Comparison of ENCODE assay signal across 11 cellular contexts in the genomic region with DNA sequence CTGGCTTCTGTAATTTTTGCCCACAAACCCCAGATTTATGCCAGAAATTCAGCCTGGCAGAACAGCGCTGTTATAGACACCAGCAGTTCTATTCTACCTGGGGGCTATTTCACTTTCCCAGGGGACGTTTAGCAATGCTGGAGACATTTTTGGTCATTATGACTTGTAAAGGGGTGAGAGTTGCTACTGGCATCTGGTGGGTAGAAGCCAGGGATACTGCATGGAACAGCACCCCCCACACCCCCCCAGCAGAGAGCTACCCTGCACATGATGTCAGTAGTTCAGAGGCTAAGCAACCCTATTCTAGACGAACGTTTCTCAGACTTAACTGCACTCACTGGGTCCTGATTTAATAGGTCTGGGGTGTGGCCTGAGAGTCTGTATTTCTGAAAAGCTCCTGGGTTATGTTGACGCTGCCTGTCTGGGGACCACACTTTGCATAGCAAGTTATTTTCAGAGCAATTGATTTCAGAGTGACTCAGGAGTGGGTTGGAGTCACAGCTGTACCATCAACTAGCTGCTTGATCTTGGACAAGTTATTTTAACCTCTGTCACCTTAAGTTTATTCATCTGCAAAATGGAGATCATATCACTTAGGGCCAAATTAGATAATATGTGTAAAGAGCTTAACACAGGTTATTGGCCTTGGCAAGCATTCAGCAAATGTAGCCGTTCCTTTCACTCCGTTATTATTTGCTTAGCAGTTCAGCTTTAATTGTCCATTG. TPM values are rescaled to one million over a fixed set of nuclear protein-coding genes. Genes with fewer than 3 reads are reported as not detected.
A peak's percentile ranks its signal among the peaks of the same experiment; 100 is the strongest.
DNase-seq lines count a peak whose midpoint lies in the region; ATAC-seq and TF ChIP-seq lines count a peak whose summit lies in the region.
"Had no signal": no experiment of that assay in that cellular context is flagged by ENCODE, and none has a peak within 500 bp of the region (broad histone marks: within the 10 kb centered on the region; RNA-seq: fewer than 3 reads in every experiment).

No MANE protein-coding gene starts in this region.

- 83 to 84% methylated on average over 7 of the region's 7 CpGs for WGBS in thyroid gland, 2 donors

- peaks cover 0 to 3% (median 0%) of the 10 kb centered on the region in 7 donors for H3K9me3 Mint-ChIP-seq in CD4-positive, CD25-positive, alpha-beta regulatory T cell
- peaks cover 3% of the 10 kb centered on the region for H3K9me3 Mint-ChIP-seq in activated CD4-positive, alpha-beta T cell treated with anti-CD3 and anti-CD28 coated beads, Interleukin-2, amount 10 ng/mL, durations not matched to agents 24 days and 14 days

- no peaks in the 10 kb centered on the region for H3K27me3 ChIP-seq in CD4-positive, CD25-positive, alpha-beta regulatory T cell (ENCODE audit: control insufficient read depth, insufficient read depth, low read length)
- H3K27me3 ChIP-seq in thyroid gland: no peaks in the 10 kb centered on the region

- no peak for TF ChIP-seq POLR2A in thyroid gland (IDR thresholded peaks at IDR 0.05)

- ATAC-seq in CD4-positive, CD25-positive, alpha-beta regulatory T cell (ENCODE audit: low read depth in 2 of 2): peak; percentile 13 to 32
- peak; percentile 98 for ATAC-seq in HG03060 (IDR thresholded peaks at IDR 0.05; ENCODE audit: low read depth, unreplicated experiment)

- peaks cover 86% of the 10 kb centered on the region for H3K4me1 ChIP-seq in CD4-positive, CD25-positive, alpha-beta regulatory T cell (ENCODE audit: control insufficient read depth, insufficient read depth, low read length, poor library complexity, severe bottlenecking)
- peaks cover 13 to 20% of the 10 kb centered on the region in 2 donors for H3K4me1 ChIP-seq in thyroid gland

- H3K4me1 Mint-ChIP-seq in CD4-positive, CD25-positive, alpha-beta regulatory T cell: peaks cover 39 to 100% (median 88%) of the 10 kb centered on the region in 4 donors
- H3K4me1 Mint-ChIP-seq in activated CD4-positive, alpha-beta T cell treated with anti-CD3 and anti-CD28 coated beads, Interleukin-2, amount 10 ng/mL, durations not matched to agents 24 days and 14 days: peaks cover 66% of the 10 kb centered on the region

- intact Hi-C loops in activated CD4-positive, alpha-beta T cell treated with anti-CD3 and anti-CD28 coated beads, Interleukin-2, amount 10 ng/mL, durations not matched to agents 24 days and 14 days (cut with micrococcal nuclease): no loop called here
- intact Hi-C loops in thyroid gland (cut with DNase I): no loop called here

- H3K36me3 ChIP-seq in CD4-positive, CD25-positive, alpha-beta regulatory T cell (ENCODE audit: control insufficient read depth, insufficient read depth, low read length): peaks cover 9% of the 10 kb centered on the region
- H3K36me3 ChIP-seq in thyroid gland: no peaks in the 10 kb centered on the region

- H3K9me3 ChIP-seq in CD4-positive, CD25-positive, alpha-beta regulatory T cell (ENCODE audit: control insufficient read depth in 2 of 2, low read length in 2 of 2): no peaks in the 10 kb centered on the region
- H3K9me3 ChIP-seq in thyroid gland: no peaks in the 10 kb centered on the region

- H3K27ac ChIP-seq in CD4-positive, CD25-positive, alpha-beta regulatory T cell (ENCODE audit: insufficient read depth, low read length, poor library complexity, severe bottlenecking): no peak overlapping the region
- no peak overlapping the region for H3K27ac ChIP-seq in thyroid gland
- H3K27ac ChIP-seq: C4-2B had no signal

- TF ChIP-seq CTCF in thyroid gland (IDR thresholded peaks at IDR 0.05): no peak

- peak overlapping the region; percentile 42 to 53 (median 51) for H3K27ac Mint-ChIP-seq in CD4-positive, CD25-positive, alpha-beta regulatory T cell
- no peak overlapping the region for H3K27ac Mint-ChIP-seq in activated CD4-positive, alpha-beta T cell treated with anti-CD3 and anti-CD28 coated beads, Interleukin-2, amount 10 ng/mL, durations not matched to agents 24 days and 14 days

- H3K4me3 Mint-ChIP-seq in CD4-positive, CD25-positive, alpha-beta regulatory T cell: peak overlapping the region in 1 of 4 donors; percentile 50
- H3K4me3 Mint-ChIP-seq in activated CD4-positive, alpha-beta T cell treated with anti-CD3 and anti-CD28 coated beads, Interleukin-2, amount 10 ng/mL, durations not matched to agents 24 days and 14 days: no peak overlapping the region

- no peaks in the 10 kb centered on the region for H3K27me3 Mint-ChIP-seq in CD4-positive, CD25-positive, alpha-beta regulatory T cell
- H3K27me3 Mint-ChIP-seq in activated CD4-positive, alpha-beta T cell treated with anti-CD3 and anti-CD28 coated beads, Interleukin-2, amount 10 ng/mL, durations not matched to agents 24 days and 14 days: no peaks in the 10 kb centered on the region

- no peak overlapping the region for H3K4me3 ChIP-seq in CD4-positive, CD25-positive, alpha-beta regulatory T cell (ENCODE audit: low read depth, low read length)
- no peak overlapping the region for H3K4me3 ChIP-seq in thyroid gland (replicated peaks in 1 of 3)

- peaks cover 30% of the 10 kb centered on the region for H3K36me3 Mint-ChIP-seq in CD4-positive, CD25-positive, alpha-beta regulatory T cell
- H3K36me3 Mint-ChIP-seq in activated CD4-positive, alpha-beta T cell treated with anti-CD3 and anti-CD28 coated beads, Interleukin-2, amount 10 ng/mL, durations not matched to agents 24 days and 14 days (ENCODE audit: low read depth): peaks cover 40% of the 10 kb centered on the region

- DNase-seq in CD4-positive, CD25-positive, alpha-beta regulatory T cell: no peak
- DNase-seq in GM19238 (ENCODE audit: insufficient read length, low spot score): peak; percentile 64
- peak; percentile 73 for DNase-seq in NCI-H345 (lab: John Stamatoyannopoulos, UW)
- no peak for DNase-seq in OCI-M2 (lab: John Stamatoyannopoulos, UW; ENCODE audit: unreplicated experiment)
- DNase-seq in activated CD4-positive, alpha-beta T cell treated with anti-CD3 and anti-CD28 coated beads, Interleukin-2, amount 10 ng/mL, durations not matched to agents 24 days and 14 days: no peak
- DNase-seq in stimulated activated CD4-positive, alpha-beta T cell treated with anti-CD3 and anti-CD28 coated beads, Interleukin-4, amount 100 ng/mL, for 24 hours: no peak
- DNase-seq in thyroid gland: no peak
- DNase-seq: amygdala, kidney had no signal

RNA-seq across cellular contexts. Expression of gene CHST11, which starts 48.5 kb away (rescaled TPM):
- total RNA-seq in CD4-positive, CD25-positive, alpha-beta regulatory T cell: 192 TPM
- 100 to 1,000 TPM in 2 of 4 donors, 10 to 100 TPM in 2; 70.2 to 114 (median 99.5) TPM for polyA plus RNA-seq in CD4-positive, CD25-positive, alpha-beta regulatory T cell
- 44.9 and 46.2 TPM in 2 replicates for total RNA-seq in activated CD4-positive, alpha-beta T cell treated with anti-CD3 and anti-CD28 coated beads, Interleukin-2, amount 10 ng/mL, durations not matched to agents 24 days and 14 days
- total RNA-seq in thyroid gland: 10 to 100 TPM in 1 of 4 donors, 1 to 10 TPM in 3; 6.9 to 11.6 (median 8.0) TPM

Comparison
In these comparisons a context has a peak if more than half of its experiments do, and no peak if none do; other contexts are left out.
1. DNase-seq: peak in GM19238 (single experiment) and NCI-H345 (single experiment); none in CD4-positive, CD25-positive, alpha-beta regulatory T cell (0 of 3), OCI-M2 (single experiment), activated CD4-positive, alpha-beta T cell treated with anti-CD3 and anti-CD28 coated beads, Interleukin-2, amount 10 ng/mL, durations not matched to agents 24 days and 14 days (single experiment), stimulated activated CD4-positive, alpha-beta T cell treated with anti-CD3 and anti-CD28 coated beads, Interleukin-4, amount 100 ng/mL, for 24 hours (single experiment) and thyroid gland (0 of 2).